ENCODE assay signal across 21 cellular contexts in the genomic region with DNA sequence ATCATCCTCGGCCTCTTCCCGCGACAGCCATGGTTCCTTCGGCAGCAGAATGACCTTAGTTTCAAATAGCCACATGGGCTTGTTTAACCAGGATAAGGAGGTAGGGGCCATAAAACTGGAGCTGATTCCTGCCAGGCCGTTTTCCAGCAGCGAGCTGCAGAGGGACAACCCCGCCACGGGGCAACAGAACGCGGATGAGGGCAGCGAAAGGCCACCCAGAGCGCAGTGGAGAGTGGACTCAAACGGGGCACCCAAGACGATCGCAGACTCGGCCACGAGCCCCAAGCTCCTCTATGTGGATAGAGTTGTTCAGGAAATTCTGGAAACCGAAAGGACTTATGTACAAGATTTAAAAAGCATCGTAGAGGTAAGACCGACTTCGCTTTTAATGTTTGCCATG.
"Had no signal": no experiment of that assay in that cellular context is flagged by ENCODE, and none has a peak within 500 bp of the region (broad histone marks: within the 10 kb centered on the region; RNA-seq: fewer than 3 reads in every experiment).

No MANE protein-coding gene starts in this region.

- H3K27me3 Mint-ChIP-seq: progenitor cell of endocrine pancreas, type B pancreatic cell had no signal

- H3K9me3 Mint-ChIP-seq: natural killer cell treated with Interleukin-12 subunit alpha and Interleukin-12 subunit beta and Interleukin-15 and Interleukin-18, amount 100 ng/mL, for 72 hours had no signal

- DNase-seq: dorsolateral prefrontal cortex; effector CD4-positive, alpha-beta T cell; foreskin fibroblast; gastrocnemius medialis; heart left ventricle; left cardiac atrium; left lung; right lobe of liver; small intestine; stimulated activated CD4-positive, alpha-beta T cell treated with anti-CD3 and anti-CD28 coated beads, Interleukin-15, amount 100 ng/mL, for 24 hours; stimulated activated CD4-positive, alpha-beta T cell treated with anti-CD3 and anti-CD28 coated beads, Interleukin-2, amount 100 ng/mL, for 48 hours; stimulated activated naive CD4-positive, alpha-beta T cell treated with Interleukin-2 at 50 U/mL for 16 hours; stomach; testis; tibial artery had no signal

- H3K4me3 Mint-ChIP-seq: natural killer cell treated with Interleukin-12 subunit alpha and Interleukin-12 subunit beta and Interleukin-15 and Interleukin-18, amount 100 ng/mL, for 72 hours; neural progenitor cell; type B pancreatic cell had no signal

- H3K4me1 ChIP-seq: gastrocnemius medialis, left lung, neural progenitor cell, right lobe of liver, stomach, tibial artery had no signal

- H3K9ac ChIP-seq: neural progenitor cell, parathyroid adenoma had no signal

- H3K4me3 ChIP-seq: dorsolateral prefrontal cortex, gastrocnemius medialis, heart left ventricle, hepatocyte, left lung, neural progenitor cell, right lobe of liver, stomach, testis, tibial artery had no signal

- ATAC-seq: gastrocnemius medialis; heart left ventricle; left lung; natural killer cell treated with Interleukin-12 subunit alpha and Interleukin-12 subunit beta and Interleukin-15 and Interleukin-18, amount 100 ng/mL, for 72 hours; right lobe of liver had no signal

- H3K36me3 ChIP-seq: gastrocnemius medialis, left lung, neural progenitor cell had no signal

- H3K9me3 ChIP-seq: gastrocnemius medialis, heart left ventricle, left lung, right lobe of liver, stomach, testis, tibial artery had no signal

- H3K27ac Mint-ChIP-seq: natural killer cell treated with Interleukin-12 subunit alpha and Interleukin-12 subunit beta and Interleukin-15 and Interleukin-18, amount 100 ng/mL, for 72 hours; neural progenitor cell; progenitor cell of endocrine pancreas; type B pancreatic cell had no signal

- H3K36me3 Mint-ChIP-seq: natural killer cell treated with Interleukin-12 subunit alpha and Interleukin-12 subunit beta and Interleukin-15 and Interleukin-18, amount 100 ng/mL, for 72 hours had no signal

- H3K27ac ChIP-seq: dorsolateral prefrontal cortex, gastrocnemius medialis, heart left ventricle, hepatocyte, left lung, neural progenitor cell, parathyroid adenoma, right lobe of liver, stomach, testis, tibial artery had no signal

- H3K27me3 ChIP-seq: dorsolateral prefrontal cortex, gastrocnemius medialis, heart left ventricle, hepatocyte, left lung, neural progenitor cell, right lobe of liver, stomach, testis, tibial artery had no signal

- H3K4me2 ChIP-seq: hepatocyte, neural progenitor cell had no signal

- H2AFZ ChIP-seq: hepatocyte, neural progenitor cell, parathyroid adenoma had no signal
